Comparison of ENCODE assay signal across 19 cellular contexts in genomic region chr1:19861034-19861433, GRCh38. TPM values are rescaled to one million over a fixed set of nuclear protein-coding genes. Genes with fewer than 3 reads are reported as not detected.
DNase-seq lines count a peak whose midpoint lies in the region; ATAC-seq and TF ChIP-seq lines count a peak whose summit lies in the region.
"Had no signal": no experiment of that assay in that cellular context is flagged by ENCODE, and none has a peak within 500 bp of the region (broad histone marks: within the 10 kb centered on the region; RNA-seq: fewer than 3 reads in every experiment).

No MANE protein-coding gene starts in this region.

- in situ Hi-C loops in brain microvascular endothelial cell (cut with HindIII; ENCODE audit: low pct_ligation_motif_present, low sequenced_read_pairs): no loop called here

- CTCF ChIA-PET in BJ (lab: Yijun Ruan, JAX): interaction anchor here (0.6 to 2.0 kb wide), 3 partner anchors 21 to 146 kb away, joined by 3 to 6 read pairs (median 5); partner anchors contain the start of gene OTUD3

- H3K36me3 ChIP-seq in BJ (ENCODE audit: control insufficient read depth, insufficient read depth, low read length) (no peaks in the 10 kb centered on the region), HUES48 (ENCODE audit: control insufficient read depth, insufficient read depth, low read length) (no peaks in the 10 kb centered on the region), brain microvascular endothelial cell (replicated peaks) (no peaks in the 10 kb centered on the region)
- H3K36me3 ChIP-seq: spleen had no signal

- no peaks in the 10 kb centered on the region for H3K4me1 Mint-ChIP-seq in activated T-cell treated with anti-CD3 and anti-CD28 coated beads, Interleukin-2, amount 50 U/mL, for 24 hours (ENCODE audit: low read depth)
- H3K4me1 Mint-ChIP-seq in activated T-helper 2 cell treated with anti-CD3 and anti-CD28 coated beads, Interferon-gamma antibody, Interleukin-2, Interleukin-4, amounts not matched to agents 10 μg/mL and 5 μg/mL and 100 μg/mL, durations not matched to agents 14 hours and 24 hours and 36 hours (ENCODE audit: low read depth): no peaks in the 10 kb centered on the region

- no peaks in the 10 kb centered on the region for H3K36me3 Mint-ChIP-seq in activated T-cell treated with anti-CD3 and anti-CD28 coated beads, Interleukin-2, amount 50 U/mL, for 24 hours (ENCODE audit: low read depth)
- H3K36me3 Mint-ChIP-seq in activated T-helper 2 cell treated with anti-CD3 and anti-CD28 coated beads, Interferon-gamma antibody, Interleukin-2, Interleukin-4, amounts not matched to agents 10 μg/mL and 5 μg/mL and 100 μg/mL, durations not matched to agents 14 hours and 24 hours and 36 hours (ENCODE audit: low read depth): no peaks in the 10 kb centered on the region

- no peak overlapping the region for H3K4me3 Mint-ChIP-seq in activated T-cell treated with anti-CD3 and anti-CD28 coated beads, Interleukin-2, amount 50 U/mL, for 24 hours
- H3K4me3 Mint-ChIP-seq in activated T-helper 2 cell treated with anti-CD3 and anti-CD28 coated beads, Interferon-gamma antibody, Interleukin-2, Interleukin-4, amounts not matched to agents 10 μg/mL and 5 μg/mL and 100 μg/mL, durations not matched to agents 14 hours and 24 hours and 36 hours (ENCODE audit: low read depth): no peak overlapping the region

- no peak for TF ChIP-seq CTCF in BJ (IDR thresholded peaks at IDR 0.05; ENCODE audit: insufficient read depth, low read depth, low read length)
- TF ChIP-seq CTCF in brain microvascular endothelial cell (IDR thresholded peaks at IDR 0.05; ENCODE audit: low read depth, low read length, missing control alignments): no peak

- peak overlapping the region; percentile 20 for H3K27ac ChIP-seq in HUES48 (ENCODE audit: low read depth, low read length)
- no peak overlapping the region for H3K27ac ChIP-seq in brain microvascular endothelial cell
- H3K27ac ChIP-seq: KMS-11, spleen had no signal

- H3K9ac ChIP-seq in HUES48 (ENCODE audit: low read depth, low read length): no peak overlapping the region
- H3K9ac ChIP-seq: KMS-11 had no signal

- peak; percentile 92 for DNase-seq in BJ (ENCODE audit: low read depth)
- DNase-seq in brain microvascular endothelial cell: peak; percentile 18
- peak; percentile 31 for DNase-seq in mucosa of gallbladder (ENCODE audit: low spot score)
- no peak for DNase-seq in activated T-cell treated with anti-CD3 and anti-CD28 coated beads, Interleukin-2, amount 50 U/mL, for 24 hours
- no peak for DNase-seq in COLO829 (ENCODE audit: low spot score)
- DNase-seq in activated T-helper 2 cell treated with anti-CD3 and anti-CD28 coated beads, Interferon-gamma antibody, Interleukin-2, Interleukin-4, amounts not matched to agents 10 μg/mL and 5 μg/mL and 100 μg/mL, durations not matched to agents 14 hours and 24 hours and 36 hours (ENCODE audit: low spot score): no peak
- DNase-seq: activated CD4-positive, alpha-beta T cell treated with anti-CD3 and anti-CD28 coated beads for 48 hours; activated T-cell treated with anti-CD3 and anti-CD28 coated beads, Interleukin-2, amount 50 U/mL, for 1 hour; cortex of kidney; DMS79; mesendoderm; NCI-H187; spleen; T-helper 2 cell had no signal

- H3K27me3 Mint-ChIP-seq in activated T-cell treated with anti-CD3 and anti-CD28 coated beads, Interleukin-2, amount 50 U/mL, for 24 hours: peaks cover 41% of the 10 kb centered on the region
- H3K27me3 Mint-ChIP-seq in activated T-helper 2 cell treated with anti-CD3 and anti-CD28 coated beads, Interferon-gamma antibody, Interleukin-2, Interleukin-4, amounts not matched to agents 10 μg/mL and 5 μg/mL and 100 μg/mL, durations not matched to agents 14 hours and 24 hours and 36 hours (ENCODE audit: low read depth): peaks cover 16% of the 10 kb centered on the region

- H3K27me3 ChIP-seq in BJ (ENCODE audit: control insufficient read depth, insufficient read depth, low read length) (no peaks in the 10 kb centered on the region), HUES48 (ENCODE audit: control insufficient read depth, insufficient read depth, low read length) (no peaks in the 10 kb centered on the region), brain microvascular endothelial cell (replicated peaks) (no peaks in the 10 kb centered on the region)

- H3K27ac Mint-ChIP-seq in activated T-cell treated with anti-CD3 and anti-CD28 coated beads, Interleukin-2, amount 50 U/mL, for 24 hours: no peak overlapping the region
- no peak overlapping the region for H3K27ac Mint-ChIP-seq in activated T-helper 2 cell treated with anti-CD3 and anti-CD28 coated beads, Interferon-gamma antibody, Interleukin-2, Interleukin-4, amounts not matched to agents 10 μg/mL and 5 μg/mL and 100 μg/mL, durations not matched to agents 14 hours and 24 hours and 36 hours

- no peaks in the 10 kb centered on the region for H3K4me1 ChIP-seq in HUES48 (ENCODE audit: control insufficient read depth, insufficient read depth, low read length)
- H3K4me1 ChIP-seq: spleen had no signal

- H3K9me3 Mint-ChIP-seq in activated T-cell treated with anti-CD3 and anti-CD28 coated beads, Interleukin-2, amount 50 U/mL, for 24 hours: peaks cover 4% of the 10 kb centered on the region
- peaks cover 5% of the 10 kb centered on the region for H3K9me3 Mint-ChIP-seq in activated T-helper 2 cell treated with anti-CD3 and anti-CD28 coated beads, Interferon-gamma antibody, Interleukin-2, Interleukin-4, amounts not matched to agents 10 μg/mL and 5 μg/mL and 100 μg/mL, durations not matched to agents 14 hours and 24 hours and 36 hours

- intact Hi-C loops in activated T-helper 2 cell treated with anti-CD3 and anti-CD28 coated beads, Interferon-gamma antibody, Interleukin-2, Interleukin-4, amounts not matched to agents 10 μg/mL and 5 μg/mL and 100 μg/mL, durations not matched to agents 14 hours and 24 hours and 36 hours (cut with micrococcal nuclease): no loop called here

- no peaks in the 10 kb centered on the region for H3K9me3 ChIP-seq in HUES48 (ENCODE audit: control insufficient read depth, insufficient read depth, low read length)

- ATAC-seq in GM21786 (IDR thresholded peaks at IDR 0.05; ENCODE audit: unreplicated experiment): no peak

- H3K4me3 ChIP-seq in BJ (ENCODE audit: low read depth, low read length) (no peak overlapping the region), HUES48 (ENCODE audit: low read depth, low read length) (no peak overlapping the region), brain microvascular endothelial cell (ENCODE audit: low read depth, low read length) (no peak overlapping the region)
- H3K4me3 ChIP-seq: spleen had no signal

- POLR2A ChIA-PET in BJ (lab: Charles Lee): no interaction called here

RNA-seq across cellular contexts. Expression of gene OTUD3, which starts 21.2 kb away (rescaled TPM):
- polyA plus RNA-seq in BJ (2011; rRNA removed): 2.5 and 4.1 TPM in 2 replicates
- polyA minus RNA-seq in BJ (2011; rRNA and poly(A)+ RNA removed): 5.0 and 5.5 TPM in 2 replicates
- 7.4 TPM for total RNA-seq in mucosa of gallbladder
- 10.0 and 12.6 TPM in 2 replicates for total RNA-seq in activated T-helper 2 cell treated with anti-CD3 and anti-CD28 coated beads, Interferon-gamma antibody, Interleukin-2, Interleukin-4, amounts not matched to agents 10 μg/mL and 5 μg/mL and 100 μg/mL, durations not matched to agents 14 hours and 24 hours and 36 hours

RNA-seq across cellular contexts. Expression of gene RNF186, which starts 46.0 kb away (rescaled TPM):
- not detected in 2 replicates for polyA plus RNA-seq in BJ (2011; rRNA removed)
- polyA minus RNA-seq in BJ (2011; rRNA and poly(A)+ RNA removed): not detected in 2 replicates
- 0.32 TPM for total RNA-seq in mucosa of gallbladder
- total RNA-seq in activated T-helper 2 cell treated with anti-CD3 and anti-CD28 coated beads, Interferon-gamma antibody, Interleukin-2, Interleukin-4, amounts not matched to agents 10 μg/mL and 5 μg/mL and 100 μg/mL, durations not matched to agents 14 hours and 24 hours and 36 hours: not detected in 2 replicates
- total RNA-seq: spleen, subcutaneous adipose tissue had no signal
- polyA plus RNA-seq: AG04450 had no signal

Comparison
In these comparisons a context has a peak if more than half of its experiments do, and no peak if none do; other contexts are left out.
1. DNase-seq: peak in BJ (single experiment), brain microvascular endothelial cell (single experiment) and mucosa of gallbladder (single experiment); none in activated T-cell treated with anti-CD3 and anti-CD28 coated beads, Interleukin-2, amount 50 U/mL, for 24 hours (single experiment), COLO829 (single experiment) and activated T-helper 2 cell treated with anti-CD3 and anti-CD28 coated beads, Interferon-gamma antibody, Interleukin-2, Interleukin-4, amounts not matched to agents 10 μg/mL and 5 μg/mL and 100 μg/mL, durations not matched to agents 14 hours and 24 hours and 36 hours (single experiment).